ENCODE assay signal across 1 cellular context in the genomic region with DNA sequence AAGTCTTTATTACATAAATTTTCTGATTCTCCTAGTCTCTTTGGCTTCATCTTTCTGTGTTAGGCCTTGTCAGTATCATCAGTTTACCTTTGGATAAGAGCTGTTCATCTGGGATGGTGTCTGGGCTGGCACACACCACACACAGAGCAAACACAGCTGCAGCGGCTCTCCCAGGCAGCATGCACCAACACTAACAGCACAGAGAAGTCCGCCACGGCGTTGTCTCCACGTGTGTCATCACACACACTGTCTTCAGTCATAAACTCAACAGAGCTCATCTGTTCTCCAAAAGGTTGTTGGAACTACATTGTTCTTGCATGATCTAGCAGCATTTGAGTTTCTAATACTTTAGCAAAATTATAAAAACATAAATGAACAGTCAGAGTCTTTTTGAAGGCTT.
TF ChIP-seq lines count a peak whose summit lies in the region.

No MANE protein-coding gene starts in this region.

TF ChIP-seq in SK-N-SH treated with all-trans-retinoic acid at 6 μM for 48 hours, 23 proteins besides CTCF, POLR2A, EP300 and RAD21 (continued from another document):
- TF ChIP-seq, protein P1, sequence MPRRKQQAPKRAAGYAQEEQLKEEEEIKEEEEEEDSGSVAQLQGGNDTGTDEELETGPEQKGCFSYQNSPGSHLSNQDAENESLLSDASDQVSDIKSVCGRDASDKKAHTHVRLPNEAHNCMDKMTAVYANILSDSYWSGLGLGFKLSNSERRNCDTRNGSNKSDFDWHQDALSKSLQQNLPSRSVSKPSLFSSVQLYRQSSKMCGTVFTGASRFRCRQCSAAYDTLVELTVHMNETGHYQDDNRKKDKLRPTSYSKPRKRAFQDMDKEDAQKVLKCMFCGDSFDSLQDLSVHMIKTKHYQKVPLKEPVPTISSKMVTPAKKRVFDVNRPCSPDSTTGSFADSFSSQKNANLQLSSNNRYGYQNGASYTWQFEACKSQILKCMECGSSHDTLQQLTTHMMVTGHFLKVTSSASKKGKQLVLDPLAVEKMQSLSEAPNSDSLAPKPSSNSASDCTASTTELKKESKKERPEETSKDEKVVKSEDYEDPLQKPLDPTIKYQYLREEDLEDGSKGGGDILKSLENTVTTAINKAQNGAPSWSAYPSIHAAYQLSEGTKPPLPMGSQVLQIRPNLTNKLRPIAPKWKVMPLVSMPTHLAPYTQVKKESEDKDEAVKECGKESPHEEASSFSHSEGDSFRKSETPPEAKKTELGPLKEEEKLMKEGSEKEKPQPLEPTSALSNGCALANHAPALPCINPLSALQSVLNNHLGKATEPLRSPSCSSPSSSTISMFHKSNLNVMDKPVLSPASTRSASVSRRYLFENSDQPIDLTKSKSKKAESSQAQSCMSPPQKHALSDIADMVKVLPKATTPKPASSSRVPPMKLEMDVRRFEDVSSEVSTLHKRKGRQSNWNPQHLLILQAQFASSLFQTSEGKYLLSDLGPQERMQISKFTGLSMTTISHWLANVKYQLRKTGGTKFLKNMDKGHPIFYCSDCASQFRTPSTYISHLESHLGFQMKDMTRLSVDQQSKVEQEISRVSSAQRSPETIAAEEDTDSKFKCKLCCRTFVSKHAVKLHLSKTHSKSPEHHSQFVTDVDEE (CRISPR knock-in tag; IDR thresholded peaks at IDR 0.05) = no peak
- TF ChIP-seq TOX (CRISPR knock-in tag; IDR thresholded peaks at IDR 0.05; ENCODE audit: borderline replicate concordance) = no peak
TF ChIP-seq in SK-N-SH treated with all-trans-retinoic acid at 6 μM for 48 hours: peak in this region for 0.
